ENCODE assay signal across 1 cellular context in the genomic region with DNA sequence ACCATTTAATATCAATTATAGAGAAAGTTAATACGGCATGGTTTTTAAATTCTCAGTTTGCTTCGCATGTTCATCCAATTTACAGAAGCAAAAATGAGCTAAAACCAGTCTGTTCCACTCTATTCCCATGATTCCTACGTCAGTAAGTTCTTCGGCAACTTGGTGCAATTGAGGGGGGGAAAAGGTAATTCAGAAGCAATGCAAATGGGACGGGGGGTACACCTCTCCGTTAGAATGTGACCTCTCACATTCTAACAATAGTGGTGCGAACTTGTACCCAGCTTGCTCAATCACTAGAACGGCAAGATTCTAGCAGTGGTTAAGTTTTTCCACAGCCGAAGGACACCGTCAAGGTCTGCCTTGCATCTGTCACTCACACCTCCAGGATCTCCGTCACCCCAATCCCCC.
TF ChIP-seq lines count a peak whose summit lies in the region.

No MANE protein-coding gene starts in this region.

TF ChIP-seq in GM12878, 131 proteins besides CTCF, POLR2A, EP300 and RAD21:
- TF ChIP-seq BRCA1 (IDR thresholded peaks at IDR 0.05; ENCODE audit: low read depth, low read length): no peak
- TF ChIP-seq, protein P1, sequence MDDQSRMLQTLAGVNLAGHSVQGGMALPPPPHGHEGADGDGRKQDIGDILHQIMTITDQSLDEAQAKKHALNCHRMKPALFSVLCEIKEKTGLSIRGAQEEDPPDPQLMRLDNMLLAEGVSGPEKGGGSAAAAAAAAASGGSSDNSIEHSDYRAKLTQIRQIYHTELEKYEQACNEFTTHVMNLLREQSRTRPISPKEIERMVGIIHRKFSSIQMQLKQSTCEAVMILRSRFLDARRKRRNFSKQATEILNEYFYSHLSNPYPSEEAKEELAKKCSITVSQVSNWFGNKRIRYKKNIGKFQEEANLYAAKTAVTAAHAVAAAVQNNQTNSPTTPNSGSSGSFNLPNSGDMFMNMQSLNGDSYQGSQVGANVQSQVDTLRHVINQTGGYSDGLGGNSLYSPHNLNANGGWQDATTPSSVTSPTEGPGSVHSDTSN (IDR thresholded peaks at IDR 0.05; ENCODE audit: insufficient replicate concordance, low read depth, low read length): peak; percentile 30
- peak; percentile 76 for TF ChIP-seq PKNOX1 (IDR thresholded peaks at IDR 0.05)
- no peak for TF ChIP-seq ZNF24 (IDR thresholded peaks at IDR 0.05)
